1 cellular context compared by ENCODE assay signal in the genomic region with DNA sequence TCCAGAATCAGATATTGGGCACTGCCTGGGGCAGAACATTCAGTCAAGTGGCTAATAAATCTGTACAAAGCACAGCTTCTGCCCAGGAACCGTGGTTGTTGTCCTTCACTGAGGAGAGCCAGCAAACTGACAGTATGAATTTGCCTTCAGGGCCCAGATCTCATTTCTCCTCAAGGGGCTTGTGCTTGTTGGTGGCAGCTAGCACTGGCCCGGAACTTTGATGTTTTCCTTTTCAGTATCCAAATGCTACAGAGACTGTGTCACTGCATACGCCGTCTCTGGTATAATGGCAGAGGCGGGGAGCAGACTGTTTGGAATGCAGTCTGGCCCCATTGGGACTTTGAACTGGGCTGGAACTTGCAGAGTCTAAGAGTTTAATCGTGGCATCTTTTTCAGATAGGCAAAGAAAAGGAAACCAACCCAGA.
A peak's percentile ranks its signal among the peaks of the same experiment; 100 is the strongest.
TF ChIP-seq lines count a peak whose summit lies in the region.

No MANE protein-coding gene starts in this region.

TF ChIP-seq in HepG2, 621 proteins besides CTCF, POLR2A, EP300 and RAD21 (continued from another document and continues in another):
- TF ChIP-seq FLYWCH1 (CRISPR knock-in tag; IDR thresholded peaks at IDR 0.05) (no peak), MBNL3 (CRISPR knock-in tag; conservative IDR thresholded peaks at IDR 0.05) (no peak), ARHGAP35 (CRISPR knock-in tag; IDR thresholded peaks at IDR 0.05; ENCODE audit: borderline replicate concordance) (no peak), NR2C2 (CRISPR knock-in tag; IDR thresholded peaks at IDR 0.05; ENCODE audit: borderline replicate concordance) (no peak), ZNF510 (CRISPR knock-in tag; IDR thresholded peaks at IDR 0.05; ENCODE audit: low read depth) (no peak), CHCHD3 (CRISPR knock-in tag; IDR thresholded peaks at IDR 0.05) (no peak), ZSCAN29 (CRISPR knock-in tag; conservative IDR thresholded peaks at IDR 0.05) (0 out of 2 replicates have a peak, but pooled peaks have one; percentile 43), FIP1L1 (IDR thresholded peaks at IDR 0.05; ENCODE audit: borderline replicate concordance, insufficient read depth, low read depth, low read length) (no peak), PLRG1 (conservative IDR thresholded peaks at IDR 0.05) (no peak), ZNF746 (CRISPR knock-in tag; IDR thresholded peaks at IDR 0.05) (no peak), SOX6 (IDR thresholded peaks at IDR 0.05) (no peak), SOX6 (CRISPR knock-in tag; IDR thresholded peaks at IDR 0.05) (peak; percentile 77), ZNF160 (CRISPR knock-in tag; IDR thresholded peaks at IDR 0.05) (no peak), ZSCAN20 (CRISPR knock-in tag; IDR thresholded peaks at IDR 0.05; ENCODE audit: borderline replicate concordance) (no peak), ELF4 (CRISPR knock-in tag; IDR thresholded peaks at IDR 0.05; ENCODE audit: borderline replicate concordance) (no peak), SIX4 (CRISPR knock-in tag; IDR thresholded peaks at IDR 0.05) (no peak), DNMT1 (CRISPR knock-in tag; IDR thresholded peaks at IDR 0.05) (no peak), ZMYM2 (CRISPR knock-in tag; IDR thresholded peaks at IDR 0.05) (0 out of 2 replicates have a peak, but pooled peaks have one; percentile 25), ZNF737 (CRISPR knock-in tag; IDR thresholded peaks at IDR 0.05; ENCODE audit: borderline replicate concordance) (no peak), SSRP1 (CRISPR knock-in tag; IDR thresholded peaks at IDR 0.05) (no peak), U2AF1 (optimal IDR thresholded peaks at IDR 0.05; ENCODE audit: low read depth, low read length) (no peak), SETDB1 (CRISPR knock-in tag; IDR thresholded peaks at IDR 0.05; ENCODE audit: borderline replicate concordance) (no peak), RBAK (CRISPR knock-in tag; IDR thresholded peaks at IDR 0.05) (no peak), POGZ (CRISPR knock-in tag; IDR thresholded peaks at IDR 0.05) (peak; percentile 52; the same call in 1 of the 2 replicates), ZNF567 (CRISPR knock-in tag; IDR thresholded peaks at IDR 0.05; ENCODE audit: borderline replicate concordance) (no peak), ZSCAN22 (CRISPR knock-in tag; IDR thresholded peaks at IDR 0.05) (no peak), AKAP8 (CRISPR knock-in tag; IDR thresholded peaks at IDR 0.05) (no peak), ZBTB42 (CRISPR knock-in tag; IDR thresholded peaks at IDR 0.05) (no peak), ZNF253 (CRISPR knock-in tag; IDR thresholded peaks at IDR 0.05; ENCODE audit: borderline replicate concordance) (no peak), ZNF558 (CRISPR knock-in tag; IDR thresholded peaks at IDR 0.05; ENCODE audit: borderline replicate concordance) (no peak), ZFP62 (CRISPR knock-in tag; IDR thresholded peaks at IDR 0.05) (no peak), HOXD1 (CRISPR knock-in tag; IDR thresholded peaks at IDR 0.05) (0 out of 2 replicates have a peak, but pooled peaks have one; percentile 22), ZKSCAN5 (CRISPR knock-in tag; IDR thresholded peaks at IDR 0.05) (no peak), NFKB2 (CRISPR knock-in tag; IDR thresholded peaks at IDR 0.05; ENCODE audit: borderline replicate concordance) (no peak), ZEB1 (IDR thresholded peaks at IDR 0.05; ENCODE audit: insufficient replicate concordance, low read depth) (no peak), ERF (CRISPR knock-in tag; IDR thresholded peaks at IDR 0.05) (peak; percentile 64; the same call in 1 of the 2 replicates), HMG20B (CRISPR knock-in tag; conservative IDR thresholded peaks at IDR 0.05) (0 out of 2 replicates have a peak, but pooled peaks have one; percentile 74), ZNF124 (CRISPR knock-in tag; IDR thresholded peaks at IDR 0.05) (no peak), SNAPC2 (CRISPR knock-in tag; IDR thresholded peaks at IDR 0.05) (no peak), NR1H2 (CRISPR knock-in tag; IDR thresholded peaks at IDR 0.05; ENCODE audit: borderline replicate concordance, low read depth) (no peak), ZNF263 (CRISPR knock-in tag; IDR thresholded peaks at IDR 0.05) (no peak)
- TF ChIP-seq, protein P1, sequence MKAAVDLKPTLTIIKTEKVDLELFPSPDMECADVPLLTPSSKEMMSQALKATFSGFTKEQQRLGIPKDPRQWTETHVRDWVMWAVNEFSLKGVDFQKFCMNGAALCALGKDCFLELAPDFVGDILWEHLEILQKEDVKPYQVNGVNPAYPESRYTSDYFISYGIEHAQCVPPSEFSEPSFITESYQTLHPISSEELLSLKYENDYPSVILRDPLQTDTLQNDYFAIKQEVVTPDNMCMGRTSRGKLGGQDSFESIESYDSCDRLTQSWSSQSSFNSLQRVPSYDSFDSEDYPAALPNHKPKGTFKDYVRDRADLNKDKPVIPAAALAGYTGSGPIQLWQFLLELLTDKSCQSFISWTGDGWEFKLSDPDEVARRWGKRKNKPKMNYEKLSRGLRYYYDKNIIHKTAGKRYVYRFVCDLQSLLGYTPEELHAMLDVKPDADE (CRISPR knock-in tag; IDR thresholded peaks at IDR 0.05) = no peak
- TF ChIP-seq, protein P2, sequence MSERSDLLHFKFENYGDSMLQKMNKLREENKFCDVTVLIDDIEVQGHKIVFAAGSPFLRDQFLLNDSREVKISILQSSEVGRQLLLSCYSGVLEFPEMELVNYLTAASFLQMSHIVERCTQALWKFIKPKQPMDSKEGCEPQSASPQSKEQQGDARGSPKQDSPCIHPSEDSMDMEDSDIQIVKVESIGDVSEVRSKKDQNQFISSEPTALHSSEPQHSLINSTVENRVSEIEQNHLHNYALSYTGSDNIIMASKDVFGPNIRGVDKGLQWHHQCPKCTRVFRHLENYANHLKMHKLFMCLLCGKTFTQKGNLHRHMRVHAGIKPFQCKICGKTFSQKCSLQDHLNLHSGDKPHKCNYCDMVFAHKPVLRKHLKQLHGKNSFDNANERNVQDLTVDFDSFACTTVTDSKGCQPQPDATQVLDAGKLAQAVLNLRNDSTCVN (CRISPR knock-in tag; IDR thresholded peaks at IDR 0.05; ENCODE audit: borderline replicate concordance) = 0 out of 2 replicates have a peak, but pooled peaks have one; percentile 45
- TF ChIP-seq, protein P3, sequence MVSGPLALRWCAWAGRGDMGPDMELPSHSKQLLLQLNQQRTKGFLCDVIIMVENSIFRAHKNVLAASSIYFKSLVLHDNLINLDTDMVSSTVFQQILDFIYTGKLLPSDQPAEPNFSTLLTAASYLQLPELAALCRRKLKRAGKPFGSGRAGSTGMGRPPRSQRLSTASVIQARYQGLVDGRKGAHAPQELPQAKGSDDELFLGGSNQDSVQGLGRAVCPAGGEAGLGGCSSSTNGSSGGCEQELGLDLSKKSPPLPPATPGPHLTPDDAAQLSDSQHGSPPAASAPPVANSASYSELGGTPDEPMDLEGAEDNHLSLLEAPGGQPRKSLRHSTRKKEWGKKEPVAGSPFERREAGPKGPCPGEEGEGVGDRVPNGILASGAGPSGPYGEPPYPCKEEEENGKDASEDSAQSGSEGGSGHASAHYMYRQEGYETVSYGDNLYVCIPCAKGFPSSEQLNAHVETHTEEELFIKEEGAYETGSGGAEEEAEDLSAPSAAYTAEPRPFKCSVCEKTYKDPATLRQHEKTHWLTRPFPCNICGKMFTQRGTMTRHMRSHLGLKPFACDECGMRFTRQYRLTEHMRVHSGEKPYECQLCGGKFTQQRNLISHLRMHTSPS (CRISPR knock-in tag; IDR thresholded peaks at IDR 0.05; ENCODE audit: low read depth) = no peak
- TF ChIP-seq, protein P4, sequence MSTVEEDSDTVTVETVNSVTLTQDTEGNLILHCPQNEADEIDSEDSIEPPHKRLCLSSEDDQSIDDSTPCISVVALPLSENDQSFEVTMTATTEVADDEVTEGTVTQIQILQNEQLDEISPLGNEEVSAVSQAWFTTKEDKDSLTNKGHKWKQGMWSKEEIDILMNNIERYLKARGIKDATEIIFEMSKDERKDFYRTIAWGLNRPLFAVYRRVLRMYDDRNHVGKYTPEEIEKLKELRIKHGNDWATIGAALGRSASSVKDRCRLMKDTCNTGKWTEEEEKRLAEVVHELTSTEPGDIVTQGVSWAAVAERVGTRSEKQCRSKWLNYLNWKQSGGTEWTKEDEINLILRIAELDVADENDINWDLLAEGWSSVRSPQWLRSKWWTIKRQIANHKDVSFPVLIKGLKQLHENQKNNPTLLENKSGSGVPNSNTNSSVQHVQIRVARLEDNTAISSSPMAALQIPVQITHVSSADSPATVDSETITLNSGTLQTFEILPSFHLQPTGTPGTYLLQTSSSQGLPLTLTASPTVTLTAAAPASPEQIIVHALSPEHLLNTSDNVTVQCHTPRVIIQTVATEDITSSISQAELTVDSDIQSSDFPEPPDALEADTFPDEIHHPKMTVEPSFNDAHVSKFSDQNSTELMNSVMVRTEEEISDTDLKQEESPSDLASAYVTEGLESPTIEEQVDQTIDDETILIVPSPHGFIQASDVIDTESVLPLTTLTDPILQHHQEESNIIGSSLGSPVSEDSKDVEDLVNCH (CRISPR knock-in tag; IDR thresholded peaks at IDR 0.05) = no peak
- TF ChIP-seq, protein P5, sequence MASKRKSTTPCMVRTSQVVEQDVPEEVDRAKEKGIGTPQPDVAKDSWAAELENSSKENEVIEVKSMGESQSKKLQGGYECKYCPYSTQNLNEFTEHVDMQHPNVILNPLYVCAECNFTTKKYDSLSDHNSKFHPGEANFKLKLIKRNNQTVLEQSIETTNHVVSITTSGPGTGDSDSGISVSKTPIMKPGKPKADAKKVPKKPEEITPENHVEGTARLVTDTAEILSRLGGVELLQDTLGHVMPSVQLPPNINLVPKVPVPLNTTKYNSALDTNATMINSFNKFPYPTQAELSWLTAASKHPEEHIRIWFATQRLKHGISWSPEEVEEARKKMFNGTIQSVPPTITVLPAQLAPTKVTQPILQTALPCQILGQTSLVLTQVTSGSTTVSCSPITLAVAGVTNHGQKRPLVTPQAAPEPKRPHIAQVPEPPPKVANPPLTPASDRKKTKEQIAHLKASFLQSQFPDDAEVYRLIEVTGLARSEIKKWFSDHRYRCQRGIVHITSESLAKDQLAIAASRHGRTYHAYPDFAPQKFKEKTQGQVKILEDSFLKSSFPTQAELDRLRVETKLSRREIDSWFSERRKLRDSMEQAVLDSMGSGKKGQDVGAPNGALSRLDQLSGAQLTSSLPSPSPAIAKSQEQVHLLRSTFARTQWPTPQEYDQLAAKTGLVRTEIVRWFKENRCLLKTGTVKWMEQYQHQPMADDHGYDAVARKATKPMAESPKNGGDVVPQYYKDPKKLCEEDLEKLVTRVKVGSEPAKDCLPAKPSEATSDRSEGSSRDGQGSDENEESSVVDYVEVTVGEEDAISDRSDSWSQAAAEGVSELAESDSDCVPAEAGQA (IDR thresholded peaks at IDR 0.05; ENCODE audit: low read depth) = 0 out of 2 replicates have a peak, but pooled peaks have one; percentile 19
- TF ChIP-seq, protein P5 (CRISPR knock-in tag; IDR thresholded peaks at IDR 0.05; ENCODE audit: borderline replicate concordance) = no peak
- TF ChIP-seq, protein P6, sequence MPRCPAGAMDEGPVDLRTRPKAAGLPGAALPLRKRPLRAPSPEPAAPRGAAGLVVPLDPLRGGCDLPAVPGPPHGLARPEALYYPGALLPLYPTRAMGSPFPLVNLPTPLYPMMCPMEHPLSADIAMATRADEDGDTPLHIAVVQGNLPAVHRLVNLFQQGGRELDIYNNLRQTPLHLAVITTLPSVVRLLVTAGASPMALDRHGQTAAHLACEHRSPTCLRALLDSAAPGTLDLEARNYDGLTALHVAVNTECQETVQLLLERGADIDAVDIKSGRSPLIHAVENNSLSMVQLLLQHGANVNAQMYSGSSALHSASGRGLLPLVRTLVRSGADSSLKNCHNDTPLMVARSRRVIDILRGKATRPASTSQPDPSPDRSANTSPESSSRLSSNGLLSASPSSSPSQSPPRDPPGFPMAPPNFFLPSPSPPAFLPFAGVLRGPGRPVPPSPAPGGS (CRISPR knock-in tag; IDR thresholded peaks at IDR 0.05) = no peak
- TF ChIP-seq, protein P7, sequence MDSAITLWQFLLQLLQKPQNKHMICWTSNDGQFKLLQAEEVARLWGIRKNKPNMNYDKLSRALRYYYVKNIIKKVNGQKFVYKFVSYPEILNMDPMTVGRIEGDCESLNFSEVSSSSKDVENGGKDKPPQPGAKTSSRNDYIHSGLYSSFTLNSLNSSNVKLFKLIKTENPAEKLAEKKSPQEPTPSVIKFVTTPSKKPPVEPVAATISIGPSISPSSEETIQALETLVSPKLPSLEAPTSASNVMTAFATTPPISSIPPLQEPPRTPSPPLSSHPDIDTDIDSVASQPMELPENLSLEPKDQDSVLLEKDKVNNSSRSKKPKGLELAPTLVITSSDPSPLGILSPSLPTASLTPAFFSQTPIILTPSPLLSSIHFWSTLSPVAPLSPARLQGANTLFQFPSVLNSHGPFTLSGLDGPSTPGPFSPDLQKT (CRISPR knock-in tag; IDR thresholded peaks at IDR 0.05; ENCODE audit: borderline replicate concordance) = no peak
- TF ChIP-seq, protein P8, sequence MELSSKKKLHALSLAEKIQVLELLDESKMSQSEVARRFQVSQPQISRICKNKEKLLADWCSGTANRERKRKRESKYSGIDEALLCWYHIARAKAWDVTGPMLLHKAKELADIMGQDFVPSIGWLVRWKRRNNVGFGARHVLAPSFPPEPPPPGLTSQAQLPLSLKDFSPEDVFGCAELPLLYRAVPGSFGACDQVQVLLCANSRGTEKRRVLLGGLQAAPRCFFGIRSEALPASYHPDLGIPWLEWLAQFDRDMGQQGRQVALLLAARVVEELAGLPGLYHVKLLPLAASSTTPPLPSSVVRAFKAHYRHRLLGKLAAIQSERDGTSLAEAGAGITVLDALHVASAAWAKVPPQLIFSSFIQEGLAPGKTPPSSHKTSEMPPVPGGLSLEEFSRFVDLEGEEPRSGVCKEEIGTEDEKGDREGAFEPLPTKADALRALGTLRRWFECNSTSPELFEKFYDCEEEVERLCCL (CRISPR knock-in tag; IDR thresholded peaks at IDR 0.05; ENCODE audit: borderline replicate concordance) = no peak
- TF ChIP-seq, protein P9, sequence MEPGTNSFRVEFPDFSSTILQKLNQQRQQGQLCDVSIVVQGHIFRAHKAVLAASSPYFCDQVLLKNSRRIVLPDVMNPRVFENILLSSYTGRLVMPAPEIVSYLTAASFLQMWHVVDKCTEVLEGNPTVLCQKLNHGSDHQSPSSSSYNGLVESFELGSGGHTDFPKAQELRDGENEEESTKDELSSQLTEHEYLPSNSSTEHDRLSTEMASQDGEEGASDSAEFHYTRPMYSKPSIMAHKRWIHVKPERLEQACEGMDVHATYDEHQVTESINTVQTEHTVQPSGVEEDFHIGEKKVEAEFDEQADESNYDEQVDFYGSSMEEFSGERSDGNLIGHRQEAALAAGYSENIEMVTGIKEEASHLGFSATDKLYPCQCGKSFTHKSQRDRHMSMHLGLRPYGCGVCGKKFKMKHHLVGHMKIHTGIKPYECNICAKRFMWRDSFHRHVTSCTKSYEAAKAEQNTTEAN (CRISPR knock-in tag; conservative IDR thresholded peaks at IDR 0.05) = no peak
